In the genomic region with DNA sequence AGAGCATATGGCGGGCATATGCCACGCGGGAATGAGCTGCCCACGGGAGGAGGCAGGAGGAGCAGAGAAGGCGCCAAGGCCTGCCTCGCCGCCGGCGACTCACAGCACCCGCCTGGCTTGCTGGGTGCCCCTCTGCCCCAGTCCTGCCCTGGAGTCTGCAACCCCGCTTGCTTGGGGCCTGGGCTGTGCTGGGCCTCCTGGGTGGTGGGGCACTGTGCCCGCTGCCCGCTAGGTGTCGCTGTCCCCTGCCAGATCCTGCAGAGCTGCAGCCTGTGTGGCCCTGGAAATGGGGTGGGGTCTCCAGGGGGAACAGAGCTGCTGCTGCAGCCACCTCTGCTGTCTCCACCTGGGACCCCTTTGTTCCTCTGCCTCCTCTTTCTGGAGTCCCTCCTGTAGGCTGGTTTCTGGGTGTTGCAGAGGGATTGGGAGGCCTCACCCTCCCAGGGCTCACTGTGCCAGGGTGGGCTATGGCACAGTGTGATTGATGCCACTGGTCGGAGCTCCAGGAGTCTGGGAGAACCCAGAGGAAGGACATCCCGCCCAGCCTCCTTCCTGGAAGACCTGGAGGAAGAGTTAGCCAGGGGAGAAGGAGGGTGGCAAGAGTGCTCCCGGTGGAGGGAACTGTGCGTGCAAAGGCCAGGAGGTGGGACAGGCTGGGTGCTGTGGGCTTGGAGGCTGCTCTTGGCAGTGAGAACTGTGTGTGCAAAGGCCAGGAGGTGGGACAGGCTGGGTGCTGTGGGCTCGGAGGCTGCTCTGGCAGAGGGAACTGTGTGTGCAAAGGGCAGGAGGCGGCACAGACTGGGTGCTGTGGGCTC, we compare ENCODE assay signal across 8 cellular contexts.
DNase-seq lines count a peak whose midpoint lies in the region; ATAC-seq and TF ChIP-seq lines count a peak whose summit lies in the region.
"Had no signal": no experiment of that assay in that cellular context is flagged by ENCODE, and none has a peak within 500 bp of the region (broad histone marks: within the 10 kb centered on the region; RNA-seq: fewer than 3 reads in every experiment).

No MANE protein-coding gene starts in this region.

- peak; percentile 94 for ATAC-seq in activated CD4-positive, alpha-beta T cell treated with anti-CD3 and anti-CD28 coated beads for 36 hours
- ATAC-seq in lung (ENCODE audit: insufficient read depth, low FRiP score): no peak

- peaks cover 18% of the 10 kb centered on the region for H3K4me1 ChIP-seq in Karpas-422 (ENCODE audit: low read length)
- H3K4me1 ChIP-seq in lung (ENCODE audit: control insufficient read depth in 2 of 2, insufficient read depth in 2 of 2, low read length in 2 of 2): no peaks in the 10 kb centered on the region

- H3K4me2 ChIP-seq in Karpas-422 (ENCODE audit: low read depth, low read length, poor library complexity, severe bottlenecking): no peak overlapping the region

- no peak overlapping the region for H3K27ac Mint-ChIP-seq in activated CD4-positive, alpha-beta T cell treated with anti-CD3 and anti-CD28 coated beads for 36 hours
- H3K27ac Mint-ChIP-seq: dendritic cell treated with granulocyte-macrophage colony-stimulating factor and Interleukin-4, amounts not matched to agents 40 ng/mL and 50 ng/mL, for 4 days had no signal

- TF ChIP-seq CTCF in GM12873 (IDR thresholded peaks at IDR 0.05; ENCODE audit: insufficient read depth, low read depth, low read length, missing control alignments) (peak; percentile 98), lung (IDR thresholded peaks at IDR 0.05; ENCODE audit: control extremely low read depth, extremely low read depth) (peak; percentile 57)

- no peaks in the 10 kb centered on the region for H3K9me2 ChIP-seq in Karpas-422 (replicated peaks; ENCODE audit: insufficient read depth, low read length)

- no peaks in the 10 kb centered on the region for H3K36me3 Mint-ChIP-seq in activated CD4-positive, alpha-beta T cell treated with anti-CD3 and anti-CD28 coated beads for 36 hours (ENCODE audit: low read depth)

- CTCF ChIA-PET in activated CD4-positive, alpha-beta T cell treated with anti-CD3 and anti-CD28 coated beads for 36 hours (lab: Charles Lee): interaction anchor here (0.6 to 2.8 kb wide), 15 partner anchors 8 to 372 kb away, joined by 3 to 8 read pairs (median 3); no protein-coding TSS in a partner anchor

- intact Hi-C loops in activated CD4-positive, alpha-beta T cell treated with anti-CD3 and anti-CD28 coated beads for 36 hours (cut with DNase I, micrococcal nuclease): loop anchor here in 1 of 2 experiments (2.0 kb wide), 1 partner anchor 139 kb away; no protein-coding TSS in a partner anchor

- H3K4me1 Mint-ChIP-seq in activated CD4-positive, alpha-beta T cell treated with anti-CD3 and anti-CD28 coated beads for 36 hours: no peaks in the 10 kb centered on the region

- POLR2A ChIA-PET in activated CD4-positive, alpha-beta T cell treated with anti-CD3 and anti-CD28 coated beads for 36 hours (lab: Charles Lee): no interaction called here

- no peaks in the 10 kb centered on the region for H3K9me3 ChIP-seq in Karpas-422 (ENCODE audit: low read length)
- H3K9me3 ChIP-seq in lung (ENCODE audit: control insufficient read depth in 2 of 2, insufficient read depth in 1 of 2, low read length in 1 of 2): no peaks in the 10 kb centered on the region

- peak; percentile 83 for DNase-seq in Karpas-422
- DNase-seq in activated CD4-positive, alpha-beta T cell treated with anti-CD3 and anti-CD28 coated beads for 36 hours: peak; percentile 82
- DNase-seq in cerebellum (ENCODE audit: low spot score): peak; percentile 75
- DNase-seq in lung (ENCODE audit: low spot score): peak; percentile 52
- DNase-seq in stimulated activated CD8-positive, alpha-beta memory T cell treated with anti-CD3 and anti-CD28 coated beads, Interleukin-15, amount 100 ng/mL, for 4 hours (ENCODE audit: low read depth in 2 of 2): peak; percentile 11 to 16
- no peak for DNase-seq in DMS79 (lab: John Stamatoyannopoulos, UW)

- H4K20me1 ChIP-seq in Karpas-422 (ENCODE audit: insufficient read depth, low read depth, low read length): peaks cover 6% of the 10 kb centered on the region; the same call in 1 of the 2 replicates

- no peaks in the 10 kb centered on the region for H3K9me3 Mint-ChIP-seq in activated CD4-positive, alpha-beta T cell treated with anti-CD3 and anti-CD28 coated beads for 36 hours (ENCODE audit: low read depth)
- H3K9me3 Mint-ChIP-seq: dendritic cell treated with granulocyte-macrophage colony-stimulating factor and Interleukin-4, amounts not matched to agents 40 ng/mL and 50 ng/mL, for 4 days had no signal

- H3K4me3 ChIP-seq in Karpas-422 (ENCODE audit: low read length) (no peak overlapping the region), lung (no peak overlapping the region)

- H3K79me2 ChIP-seq in Karpas-422 (ENCODE audit: low read length): no peaks in the 10 kb centered on the region

- no peak overlapping the region for H3K9ac ChIP-seq in Karpas-422 (ENCODE audit: low read length)

- no peak overlapping the region for H3K27ac ChIP-seq in Karpas-422 (ENCODE audit: low read length)
- H3K27ac ChIP-seq in lung (ENCODE audit: low read depth in 1 of 2, low read length in 1 of 2): no peak overlapping the region

- no peaks in the 10 kb centered on the region for H3K27me3 Mint-ChIP-seq in activated CD4-positive, alpha-beta T cell treated with anti-CD3 and anti-CD28 coated beads for 36 hours

- no peaks in the 10 kb centered on the region for H3K36me3 ChIP-seq in Karpas-422 (ENCODE audit: insufficient read depth, low read length)
- no peaks in the 10 kb centered on the region for H3K36me3 ChIP-seq in lung (ENCODE audit: control insufficient read depth in 2 of 2, insufficient read depth in 2 of 2, low read length in 2 of 2)

- H3K27me3 ChIP-seq in Karpas-422 (ENCODE audit: low read length): no peaks in the 10 kb centered on the region
- no peaks in the 10 kb centered on the region for H3K27me3 ChIP-seq in lung (ENCODE audit: control insufficient read depth, insufficient read depth)

- WGBS in lung, 2 donors: 41 to 53% methylated on average over 17 to 20 of the region's 20 CpGs

- no peak overlapping the region for H2AFZ ChIP-seq in Karpas-422 (ENCODE audit: low read length)

- no peak overlapping the region for H3K4me3 Mint-ChIP-seq in activated CD4-positive, alpha-beta T cell treated with anti-CD3 and anti-CD28 coated beads for 36 hours
- H3K4me3 Mint-ChIP-seq: dendritic cell treated with granulocyte-macrophage colony-stimulating factor and Interleukin-4, amounts not matched to agents 40 ng/mL and 50 ng/mL, for 4 days had no signal
